Comparison of ENCODE assay signal across 8 cellular contexts in genomic region chr4:106502106-106502699, GRCh38.
DNase-seq lines count a peak whose midpoint lies in the region; ATAC-seq, FAIRE-seq and TF ChIP-seq lines count a peak whose summit lies in the region.

No MANE protein-coding gene starts in this region.

- no peaks in the 10 kb centered on the region for H3K9me2 ChIP-seq in hepatocyte (replicated peaks; ENCODE audit: insufficient read depth)

- H3K4me1 Mint-ChIP-seq in activated naive CD8-positive, alpha-beta T cell treated with anti-CD3 and anti-CD28 coated beads for 36 hours: peaks cover 5% of the 10 kb centered on the region

- H3K4me3 Mint-ChIP-seq in activated naive CD8-positive, alpha-beta T cell treated with anti-CD3 and anti-CD28 coated beads for 36 hours: no peak overlapping the region

- no peaks in the 10 kb centered on the region for H3K79me2 ChIP-seq in hepatocyte

- H3K27ac Mint-ChIP-seq in activated naive CD8-positive, alpha-beta T cell treated with anti-CD3 and anti-CD28 coated beads for 36 hours: no peak overlapping the region

- H3K27ac ChIP-seq in hepatocyte: no peak overlapping the region

- no peaks in the 10 kb centered on the region for H3K27me3 ChIP-seq in hepatocyte

- WGBS in hepatocyte (ENCODE audit: low lambda C conversion rate, missing lambda C conversion rate): 10% methylated on average over 11 of the region's 11 CpGs

- H3K9me3 Mint-ChIP-seq in activated naive CD8-positive, alpha-beta T cell treated with anti-CD3 and anti-CD28 coated beads for 36 hours: no peaks in the 10 kb centered on the region

- H4K20me1 ChIP-seq in hepatocyte (ENCODE audit: insufficient read depth, poor library complexity, severe bottlenecking): no peaks in the 10 kb centered on the region

- DNase-seq in D721Med (ENCODE audit: insufficient read length, low spot score): no peak
- peak; percentile 33 for DNase-seq in GM19240 (ENCODE audit: insufficient read length, low spot score)
- DNase-seq in NOMO-1 treated with dmso at 0.1 percent for 144 hours (lab: John Stamatoyannopoulos, UW; ENCODE audit: unreplicated experiment): peak; percentile 12
- DNase-seq in activated naive CD8-positive, alpha-beta T cell treated with anti-CD3 and anti-CD28 coated beads for 36 hours: peak; percentile 31
- DNase-seq in hepatocyte (ENCODE audit: low spot score): peak; percentile 79
- DNase-seq in stimulated activated CD4-positive, alpha-beta T cell treated with anti-CD3 and anti-CD28 coated beads, Interleukin-15, amount 100 ng/mL, for 24 hours: peak; percentile 58
- no peak for DNase-seq in ACHN

- no peaks in the 10 kb centered on the region for H3K9me3 ChIP-seq in hepatocyte (ENCODE audit: low read depth)

- in situ Hi-C loops in ACHN (cut with HindIII; ENCODE audit: low pct_ligation_motif_present, low pct_unique_long_range_greater_than_20kb, low sequenced_read_pairs): no loop called here

- H3K27me3 Mint-ChIP-seq in activated naive CD8-positive, alpha-beta T cell treated with anti-CD3 and anti-CD28 coated beads for 36 hours: peaks cover 21% of the 10 kb centered on the region

- TF ChIP-seq CTCF in D721Med (IDR thresholded peaks at IDR 0.05; ENCODE audit: insufficient read depth, missing control alignments) (peak; percentile 76), hepatocyte (IDR thresholded peaks at IDR 0.05; ENCODE audit: poor library complexity) (peak; percentile 78)

- FAIRE-seq in D721Med (lab: Jason Lieb, UNC): peak; percentile 91

- H2AFZ ChIP-seq in hepatocyte: peak overlapping the region; percentile 20

- H3K4me3 ChIP-seq in hepatocyte: no peak overlapping the region

- peaks cover 6% of the 10 kb centered on the region for H3K4me1 ChIP-seq in hepatocyte (ENCODE audit: insufficient read depth)

- no peaks in the 10 kb centered on the region for H3K36me3 Mint-ChIP-seq in activated naive CD8-positive, alpha-beta T cell treated with anti-CD3 and anti-CD28 coated beads for 36 hours

- no peaks in the 10 kb centered on the region for H3K36me3 ChIP-seq in hepatocyte (replicated peaks; ENCODE audit: insufficient read depth, low read depth)

- H3K4me2 ChIP-seq in hepatocyte: peak overlapping the region; percentile 53

- ATAC-seq in HG03354 (IDR thresholded peaks at IDR 0.05; ENCODE audit: poor library complexity, severe bottlenecking, unreplicated experiment): peak; percentile 90

Comparison
In these comparisons a context has a peak if more than half of its experiments do, and no peak if none do; other contexts are left out.
1. DNase-seq: peak in GM19240 (single experiment), NOMO-1 treated with dmso at 0.1 percent for 144 hours (single experiment), activated naive CD8-positive, alpha-beta T cell treated with anti-CD3 and anti-CD28 coated beads for 36 hours (single experiment), hepatocyte (single experiment) and stimulated activated CD4-positive, alpha-beta T cell treated with anti-CD3 and anti-CD28 coated beads, Interleukin-15, amount 100 ng/mL, for 24 hours (single experiment); none in D721Med (single experiment) and ACHN (single experiment).